In the genomic region with DNA sequence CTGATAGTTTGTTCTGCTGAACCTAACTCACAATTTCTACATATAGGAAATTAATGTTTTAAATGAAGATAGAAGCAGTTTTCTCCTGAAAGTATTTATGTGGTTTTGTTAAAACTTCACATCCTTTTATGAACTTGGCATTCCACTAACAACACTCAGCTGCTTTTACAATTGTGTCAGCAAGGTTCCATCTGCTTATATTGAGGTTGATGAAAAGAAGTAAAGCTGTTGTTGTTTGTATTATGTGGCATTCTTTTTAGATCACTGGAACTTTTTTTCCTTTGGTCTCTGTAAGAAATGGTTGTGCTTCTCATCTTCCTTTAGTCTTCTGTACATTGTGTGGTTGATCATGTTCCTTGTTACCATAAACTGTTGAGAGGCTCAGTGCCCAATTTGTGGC, we compare ENCODE assay signal across 1 cellular context.
TF ChIP-seq lines count a peak whose summit lies in the region.

No MANE protein-coding gene starts in this region.

TF ChIP-seq in endothelial cell of umbilical vein, 7 proteins besides CTCF, POLR2A, EP300 and RAD21:
- TF ChIP-seq EZH2 (IDR thresholded peaks at IDR 0.05; ENCODE audit: borderline replicate concordance, low read depth, low read length, severe bottlenecking) (no peak), FOS (IDR thresholded peaks at IDR 0.05; ENCODE audit: borderline replicate concordance, insufficient read depth, low read length) (no peak), JUN (IDR thresholded peaks at IDR 0.05; ENCODE audit: borderline replicate concordance, insufficient read depth, insufficient read length, low read depth) (no peak), POLR2AphosphoS5 (IDR thresholded peaks at IDR 0.05; ENCODE audit: insufficient read depth, low read depth, low read length) (no peak), MYC (IDR thresholded peaks at IDR 0.05; ENCODE audit: low read depth, low read length) (no peak)
